ENCODE assay signal across 18 cellular contexts in the genomic region with DNA sequence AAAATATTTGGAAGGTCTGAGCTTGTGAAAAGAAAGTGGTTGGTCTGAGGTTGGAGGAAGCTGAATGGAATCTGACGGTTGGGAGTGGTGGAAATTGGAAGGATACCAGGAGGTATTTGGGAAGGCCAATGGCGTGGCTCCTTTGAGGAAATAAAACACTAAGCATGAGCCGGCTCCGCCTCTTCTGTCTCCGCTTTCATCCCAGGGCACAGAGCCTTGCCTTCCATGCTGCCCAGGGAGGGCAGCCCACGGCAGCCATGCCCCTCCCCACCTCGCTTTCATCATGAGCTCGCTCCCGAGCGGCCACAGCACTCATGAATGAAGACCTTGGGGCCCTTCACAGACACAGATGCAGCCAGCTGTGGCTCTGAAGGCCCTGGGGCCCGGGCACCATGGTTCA. TPM values are rescaled to one million over a fixed set of nuclear protein-coding genes. Genes with fewer than 3 reads are reported as not detected.
DNase-seq lines count a peak whose midpoint lies in the region; ATAC-seq and TF ChIP-seq lines count a peak whose summit lies in the region.
"Had no signal": no experiment of that assay in that cellular context is flagged by ENCODE, and none has a peak within 500 bp of the region (broad histone marks: within the 10 kb centered on the region; RNA-seq: fewer than 3 reads in every experiment).

No MANE protein-coding gene starts in this region.

- TF ChIP-seq RAD21 in Ishikawa (IDR thresholded peaks at IDR 0.05; ENCODE audit: low read depth) = no peak

- H3K4me2 ChIP-seq in osteoblast (ENCODE audit: insufficient read depth, low read length) = no peak overlapping the region
- H3K4me2 ChIP-seq: BLaER1, SK-N-SH had no signal

- H4K20me1 ChIP-seq in osteoblast (ENCODE audit: insufficient read depth, low read length) = peaks cover 11% of the 10 kb centered on the region

- peaks cover 60% of the 10 kb centered on the region for H3K36me3 ChIP-seq in osteoblast (ENCODE audit: insufficient read depth, low read length)
- H3K36me3 ChIP-seq in colonic mucosa = peaks cover 22% of the 10 kb centered on the region

- H3K4me3 ChIP-seq in osteoblast (ENCODE audit: insufficient read depth, low read length) = no peak overlapping the region
- H3K4me3 ChIP-seq in colonic mucosa = no peak overlapping the region
- H3K4me3 ChIP-seq: BLaER1, stomach, vagina had no signal

- peak overlapping the region; percentile 37 for H3K27ac ChIP-seq in osteoblast (ENCODE audit: low read depth, low read length)
- H3K27ac ChIP-seq in colonic mucosa = no peak overlapping the region
- H3K27ac ChIP-seq: BLaER1, vagina had no signal

- peaks cover 7% of the 10 kb centered on the region for H3K4me1 ChIP-seq in osteoblast (ENCODE audit: insufficient read depth, low read length)
- H3K4me1 ChIP-seq in colonic mucosa = no peaks in the 10 kb centered on the region

- DNase-seq in AG09319 (ENCODE audit: extremely low read depth, low read depth) = peak; percentile 61
- DNase-seq in fibroblast of gingiva (ENCODE audit: low read depth) = peak; percentile 78
- DNase-seq in osteoblast (ENCODE audit: insufficient read length, low spot score, missing footprints) = peak; percentile 97
- no peak for DNase-seq in stimulated activated CD4-positive, alpha-beta T cell treated with anti-CD3 and anti-CD28 coated beads, Interleukin-4, amount 100 ng/mL, for 24 hours
- no peak for DNase-seq in colonic mucosa
- DNase-seq in NCI-H82 (lab: John Stamatoyannopoulos, UW) = no peak
- DNase-seq: activated CD4-positive, alpha-beta memory T cell treated with anti-CD3 and anti-CD28 coated beads, Interleukin-2, amount 10 ng/mL, durations not matched to agents 7 days and 5 days; DMS 273 treated with DMSO at 0.1 percent for 48 hours; hippocampal formation; left colon; NCI-H187; PC-3; SK-N-SH; stomach had no signal

- no peak for TF ChIP-seq EP300 in Ishikawa (IDR thresholded peaks at IDR 0.05; ENCODE audit: borderline replicate concordance)

- H2AFZ ChIP-seq in osteoblast (ENCODE audit: low read length) = no peak overlapping the region

- peaks cover 4% of the 10 kb centered on the region for H3K79me2 ChIP-seq in osteoblast (ENCODE audit: insufficient read depth, low read length)

- no peak overlapping the region for H3K9ac ChIP-seq in colonic mucosa (ENCODE audit: low read depth in 2 of 2, low read length in 2 of 2)
- H3K9ac ChIP-seq: BLaER1, SK-N-SH had no signal

- intact Hi-C loops in colonic mucosa (cut with DNase I) = no loop called here

- H3K27me3 ChIP-seq in osteoblast (ENCODE audit: insufficient read depth, low read length) (no peaks in the 10 kb centered on the region), colonic mucosa (no peaks in the 10 kb centered on the region)
- H3K27me3 ChIP-seq: BLaER1, stomach, vagina had no signal

- ATAC-seq in GM18520 (IDR thresholded peaks at IDR 0.05; ENCODE audit: unreplicated experiment) = no peak
- ATAC-seq: left colon, PC-3 had no signal

- no peak for TF ChIP-seq CTCF in AG09319 (IDR thresholded peaks at IDR 0.05; ENCODE audit: low read depth, low read length)
- TF ChIP-seq CTCF in osteoblast (IDR thresholded peaks at IDR 0.05; ENCODE audit: extremely low read depth, low read depth, low read length) = no peak
- no peak for TF ChIP-seq CTCF in colonic mucosa (IDR thresholded peaks at IDR 0.05)

- H3K9me3 ChIP-seq in osteoblast (ENCODE audit: low read depth, low read length) (no peaks in the 10 kb centered on the region), colonic mucosa (no peaks in the 10 kb centered on the region)
- H3K9me3 ChIP-seq: BLaER1, SK-N-SH, stomach, vagina had no signal

TF ChIP-seq in Ishikawa, 13 proteins besides CTCF, POLR2A, EP300 and RAD21:
- TF ChIP-seq, protein P1, sequence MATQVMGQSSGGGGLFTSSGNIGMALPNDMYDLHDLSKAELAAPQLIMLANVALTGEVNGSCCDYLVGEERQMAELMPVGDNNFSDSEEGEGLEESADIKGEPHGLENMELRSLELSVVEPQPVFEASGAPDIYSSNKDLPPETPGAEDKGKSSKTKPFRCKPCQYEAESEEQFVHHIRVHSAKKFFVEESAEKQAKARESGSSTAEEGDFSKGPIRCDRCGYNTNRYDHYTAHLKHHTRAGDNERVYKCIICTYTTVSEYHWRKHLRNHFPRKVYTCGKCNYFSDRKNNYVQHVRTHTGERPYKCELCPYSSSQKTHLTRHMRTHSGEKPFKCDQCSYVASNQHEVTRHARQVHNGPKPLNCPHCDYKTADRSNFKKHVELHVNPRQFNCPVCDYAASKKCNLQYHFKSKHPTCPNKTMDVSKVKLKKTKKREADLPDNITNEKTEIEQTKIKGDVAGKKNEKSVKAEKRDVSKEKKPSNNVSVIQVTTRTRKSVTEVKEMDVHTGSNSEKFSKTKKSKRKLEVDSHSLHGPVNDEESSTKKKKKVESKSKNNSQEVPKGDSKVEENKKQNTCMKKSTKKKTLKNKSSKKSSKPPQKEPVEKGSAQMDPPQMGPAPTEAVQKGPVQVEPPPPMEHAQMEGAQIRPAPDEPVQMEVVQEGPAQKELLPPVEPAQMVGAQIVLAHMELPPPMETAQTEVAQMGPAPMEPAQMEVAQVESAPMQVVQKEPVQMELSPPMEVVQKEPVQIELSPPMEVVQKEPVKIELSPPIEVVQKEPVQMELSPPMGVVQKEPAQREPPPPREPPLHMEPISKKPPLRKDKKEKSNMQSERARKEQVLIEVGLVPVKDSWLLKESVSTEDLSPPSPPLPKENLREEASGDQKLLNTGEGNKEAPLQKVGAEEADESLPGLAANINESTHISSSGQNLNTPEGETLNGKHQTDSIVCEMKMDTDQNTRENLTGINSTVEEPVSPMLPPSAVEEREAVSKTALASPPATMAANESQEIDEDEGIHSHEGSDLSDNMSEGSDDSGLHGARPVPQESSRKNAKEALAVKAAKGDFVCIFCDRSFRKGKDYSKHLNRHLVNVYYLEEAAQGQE (IDR thresholded peaks at IDR 0.05; ENCODE audit: low read depth) = no peak
- TF ChIP-seq ZBTB7A (IDR thresholded peaks at IDR 0.05; ENCODE audit: low read depth) (no peak), TAF1 (IDR thresholded peaks at IDR 0.05; ENCODE audit: low read depth) (0 out of 2 replicates have a peak, but pooled peaks have one; percentile 28), TEAD4 (IDR thresholded peaks at IDR 0.05) (no peak), CREB1 (IDR thresholded peaks at IDR 0.05; ENCODE audit: low read depth) (no peak), FOXM1 (IDR thresholded peaks at IDR 0.05; ENCODE audit: borderline replicate concordance, low read depth) (no peak), NFIC (IDR thresholded peaks at IDR 0.05) (no peak), TCF12 (IDR thresholded peaks at IDR 0.05; ENCODE audit: low read depth) (no peak), CEBPB (IDR thresholded peaks at IDR 0.05) (no peak), EGR1 (IDR thresholded peaks at IDR 0.05) (no peak), YY1 (IDR thresholded peaks at IDR 0.05; ENCODE audit: low read depth) (peak; percentile 77)
- TF ChIP-seq, protein P2, sequence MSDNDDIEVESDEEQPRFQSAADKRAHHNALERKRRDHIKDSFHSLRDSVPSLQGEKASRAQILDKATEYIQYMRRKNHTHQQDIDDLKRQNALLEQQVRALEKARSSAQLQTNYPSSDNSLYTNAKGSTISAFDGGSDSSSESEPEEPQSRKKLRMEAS (IDR thresholded peaks at IDR 0.05) = peak; percentile 75
- TF ChIP-seq, protein P3, sequence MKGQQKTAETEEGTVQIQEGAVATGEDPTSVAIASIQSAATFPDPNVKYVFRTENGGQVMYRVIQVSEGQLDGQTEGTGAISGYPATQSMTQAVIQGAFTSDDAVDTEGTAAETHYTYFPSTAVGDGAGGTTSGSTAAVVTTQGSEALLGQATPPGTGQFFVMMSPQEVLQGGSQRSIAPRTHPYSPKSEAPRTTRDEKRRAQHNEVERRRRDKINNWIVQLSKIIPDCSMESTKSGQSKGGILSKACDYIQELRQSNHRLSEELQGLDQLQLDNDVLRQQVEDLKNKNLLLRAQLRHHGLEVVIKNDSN (IDR thresholded peaks at IDR 0.05) = no peak

RNA-seq across cellular contexts. Expression of a gene that starts 36.2 kb away (rescaled TPM):
- total RNA-seq in osteoblast (193 and 198 TPM in 2 replicates), colonic mucosa (1,000 to 10,000 TPM in 1 of 2 donors, 100 to 1,000 TPM in 1; 357 to 1,349 TPM)

Comparison
In these comparisons a context has a peak if more than half of its experiments do, and no peak if none do; other contexts are left out.
1. DNase-seq: peak in AG09319 (single experiment), fibroblast of gingiva (single experiment) and osteoblast (single experiment); none in stimulated activated CD4-positive, alpha-beta T cell treated with anti-CD3 and anti-CD28 coated beads, Interleukin-4, amount 100 ng/mL, for 24 hours (single experiment), colonic mucosa (single experiment) and NCI-H82 (single experiment).